27 cellular contexts compared by ENCODE assay signal in the genomic region with DNA sequence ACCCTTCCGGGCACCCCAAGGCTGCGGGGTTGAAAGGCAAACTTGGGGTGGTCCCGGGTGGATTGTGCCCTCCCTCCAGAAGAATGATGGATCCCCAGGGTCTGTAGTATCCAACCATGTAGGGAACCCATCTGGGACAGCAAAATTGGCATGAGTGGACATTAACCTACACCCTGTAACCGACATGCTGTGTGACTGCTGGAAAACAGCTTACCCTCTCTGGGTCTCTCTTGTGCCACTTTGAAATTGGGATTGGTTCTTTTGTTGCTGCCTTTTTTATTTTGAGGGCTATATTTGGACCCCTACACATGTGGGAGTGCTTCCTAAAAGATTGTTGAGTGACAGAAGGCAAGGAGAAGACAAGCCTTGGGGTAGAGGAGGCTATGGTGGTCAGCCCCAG. TPM values are rescaled to one million over a fixed set of nuclear protein-coding genes. Genes with fewer than 3 reads are reported as not detected.
DNase-seq lines count a peak whose midpoint lies in the region; ATAC-seq, FAIRE-seq and TF ChIP-seq lines count a peak whose summit lies in the region.
"Had no signal": no experiment of that assay in that cellular context is flagged by ENCODE, and none has a peak within 500 bp of the region (broad histone marks: within the 10 kb centered on the region; RNA-seq: fewer than 3 reads in every experiment).

No MANE protein-coding gene starts in this region.

- peak; percentile 68 for FAIRE-seq in bronchial epithelial cell (lab: Jason Lieb, UNC)
- FAIRE-seq: A204.1, G401.6, GM12891, GM19239 had no signal

- TF ChIP-seq CTCF in Panc1 (IDR thresholded peaks at IDR 0.05) (no peak), RWPE1 (conservative IDR thresholded peaks at IDR 0.05; ENCODE audit: low read depth) (no peak), bronchial epithelial cell (IDR thresholded peaks at IDR 0.05; ENCODE audit: insufficient read depth, low read length, severe bottlenecking) (no peak)

- no peak overlapping the region for H2BK120ac ChIP-seq in neuronal stem cell (ENCODE audit: low read depth, low read length)

- no CpG with 5 or more reads among the region's 4 CpGs for WGBS in neuronal stem cell (ENCODE audit: extremely low coverage in 2 of 2, insufficient read length in 2 of 2, insufficient replicate concordance in 1 of 2), 2 donors

- no peak for DNase-seq in Panc1 (ENCODE audit: low read depth, low spot score)
- no peak for DNase-seq in RWPE1 (ENCODE audit: low spot score)
- no peak for DNase-seq in bronchial epithelial cell (ENCODE audit: low read depth)
- no peak for DNase-seq in neuronal stem cell (ENCODE audit: low spot score)
- no peak for DNase-seq in DMS79 (lab: John Stamatoyannopoulos, UW)
- no peak for DNase-seq in erythroblast (lab: John Stamatoyannopoulos, UW)
- no peak for DNase-seq in NCI-H187 (lab: John Stamatoyannopoulos, UW)
- DNase-seq: 8988T; ACHN; BE2C; C1 segment of cervical spinal cord; CD4-positive, alpha-beta memory T cell; CD4-positive, CD25-positive, alpha-beta regulatory T cell; CD8-positive, alpha-beta memory T cell; COR-L47; DMS 273 treated with DMSO at 0.1 percent for 48 hours; DMS153; DMS53; DMS79 treated with DMSO at 0.1 percent for 48 hours; GF-D8 had no signal

- no peak overlapping the region for H3K4me3 ChIP-seq in Panc1 (ENCODE audit: low read depth in 2 of 2, low read length in 2 of 2)
- no peak overlapping the region for H3K4me3 ChIP-seq in bronchial epithelial cell (ENCODE audit: low read depth, low read length)
- H3K4me3 ChIP-seq in neuronal stem cell (ENCODE audit: low read length in 2 of 2), result no peak overlapping the region
- H3K4me3 ChIP-seq: BLaER1 had no signal

- POLR2A ChIA-PET in Panc1 (lab: Charles Lee), result no interaction called here
- POLR2A ChIA-PET in RWPE1 (lab: Yijun Ruan, JAX; ENCODE audit: low non-redundant PET), result no interaction called here

- in situ Hi-C loops in Panc1 (cut with HindIII; ENCODE audit: low pct_unique_long_range_greater_than_20kb, low sequenced_read_pairs), result no loop called here

- TF ChIP-seq POLR2A in erythroblast (IDR thresholded peaks at IDR 0.05; ENCODE audit: low read length), result no peak

- H3K9me3 ChIP-seq in Panc1 (ENCODE audit: control insufficient read depth, insufficient read depth, low read depth, low read length), result no peaks in the 10 kb centered on the region
- no peaks in the 10 kb centered on the region for H3K9me3 ChIP-seq in neuronal stem cell (replicated peaks in 1 of 2; ENCODE audit: control insufficient read depth in 2 of 2, insufficient read depth in 1 of 2, low read depth in 1 of 2, low read length in 2 of 2)
- H3K9me3 ChIP-seq: BE2C, BLaER1 had no signal

- H2BK12ac ChIP-seq in neuronal stem cell (ENCODE audit: low read length), result no peak overlapping the region

- H3K4me1 ChIP-seq in Panc1 (ENCODE audit: control insufficient read depth, insufficient read depth, low read length) (peaks cover 29% of the 10 kb centered on the region), neuronal stem cell (ENCODE audit: control insufficient read depth in 2 of 2, insufficient read depth in 1 of 2, low read depth in 1 of 2, low read length in 2 of 2) (no peaks in the 10 kb centered on the region)
- H3K4me1 ChIP-seq: BE2C, BLaER1 had no signal

- H3K9ac ChIP-seq in neuronal stem cell (ENCODE audit: low read depth, low read length, poor library complexity), result peak overlapping the region; percentile 50
- H3K9ac ChIP-seq: BLaER1 had no signal

- intact Hi-C loops in Panc1 (cut with micrococcal nuclease; ENCODE audit: unreplicated experiment), result no loop called here

- no peak overlapping the region for H4K8ac ChIP-seq in neuronal stem cell (ENCODE audit: low read depth, low read length)

- H2AFZ ChIP-seq in neuronal stem cell (ENCODE audit: low read length), result no peak overlapping the region

- H3K23ac ChIP-seq in neuronal stem cell (ENCODE audit: low read depth, low read length, poor library complexity), result no peak overlapping the region

- no TSS peak for BruUV-seq in Panc1 (replicated peaks; lab: Mats Ljungman, UMichigan)

- peak overlapping the region; percentile 65 for H3K18ac ChIP-seq in neuronal stem cell (ENCODE audit: low read length)

- H3K27me3 ChIP-seq in Panc1 (ENCODE audit: control insufficient read depth, insufficient read depth, low read length), result no peaks in the 10 kb centered on the region
- H3K27me3 ChIP-seq in bronchial epithelial cell (ENCODE audit: control insufficient read depth, insufficient read depth, low read length), result no peaks in the 10 kb centered on the region
- peaks cover 0 to 23% (median 0%) of the 10 kb centered on the region in 3 experiments for H3K27me3 ChIP-seq in neuronal stem cell (ENCODE audit: control insufficient read depth in 3 of 3, insufficient read depth in 3 of 3, low read depth in 1 of 3, low read length in 3 of 3)
- H3K27me3 ChIP-seq: BE2C, BLaER1 had no signal

- peak overlapping the region; percentile 15 for H2BK5ac ChIP-seq in neuronal stem cell (ENCODE audit: low read length)

- no peak overlapping the region for H3K4ac ChIP-seq in neuronal stem cell (ENCODE audit: low read length)

- H3K36me3 ChIP-seq in Panc1 (ENCODE audit: control insufficient read depth, insufficient read depth, low read length) (no peaks in the 10 kb centered on the region), bronchial epithelial cell (ENCODE audit: control insufficient read depth, insufficient read depth, low read length) (no peaks in the 10 kb centered on the region), neuronal stem cell (replicated peaks in 1 of 2; ENCODE audit: control insufficient read depth in 2 of 2, insufficient read depth in 2 of 2, low read length in 2 of 2) (no peaks in the 10 kb centered on the region)
- H3K36me3 ChIP-seq: BE2C, BLaER1 had no signal

- no peak overlapping the region for H3K14ac ChIP-seq in neuronal stem cell (ENCODE audit: low read length)

- no peak overlapping the region for H4K91ac ChIP-seq in neuronal stem cell (ENCODE audit: low read depth, low read length, poor library complexity)

- no peak overlapping the region for H2BK15ac ChIP-seq in neuronal stem cell (ENCODE audit: low read length)

- CTCF ChIA-PET in Panc1 (lab: Charles Lee), result interaction anchor here (1.1 kb wide), 1 partner anchor 89 kb away, joined by 3 read pairs; no protein-coding TSS in a partner anchor
- CTCF ChIA-PET in RWPE1 (lab: Yijun Ruan, JAX), result interaction anchor here (1.0 kb wide), 1 partner anchor 9 kb away, joined by 3 read pairs; no protein-coding TSS in a partner anchor

- H3K27ac ChIP-seq in Panc1 (ENCODE audit: low read length) (peak overlapping the region; percentile 82), RWPE1 (peak overlapping the region; percentile 100), neuronal stem cell (replicated peaks; ENCODE audit: low read length) (no peak overlapping the region)
- H3K27ac ChIP-seq: BLaER1 had no signal

- no peak for ATAC-seq in Panc1

- H2AK5ac ChIP-seq in neuronal stem cell (ENCODE audit: low read depth, low read length), result peak overlapping the region; percentile 13

- no peak overlapping the region for H3K4me2 ChIP-seq in neuronal stem cell (ENCODE audit: insufficient read depth, low read length, poor library complexity, severe bottlenecking)
- H3K4me2 ChIP-seq: BLaER1 had no signal

- no peaks in the 10 kb centered on the region for H3K79me1 ChIP-seq in neuronal stem cell (ENCODE audit: low read depth, low read length)

RNA-seq across cellular contexts. Expression of gene PADI1, which starts 19.5 kb away (rescaled TPM):
- total RNA-seq in Panc1 (2021; ENCODE audit: unreplicated experiment) (2.3 TPM), bronchial epithelial cell (11.8 and 32.8 TPM in 2 replicates)
- 2.6 TPM for polyA plus RNA-seq in Panc1 (2012; ENCODE audit: insufficient read length)
- polyA plus RNA-seq in neuronal stem cell (2013, experiment 1 of 2), result 0.18 TPM
- 0.11 TPM for polyA plus RNA-seq in neuronal stem cell (2013, experiment 2 of 2)
- total RNA-seq: CD4-positive, alpha-beta memory T cell; CD4-positive, CD25-positive, alpha-beta regulatory T cell; CD8-positive, alpha-beta memory T cell had no signal
- polyA plus RNA-seq: AG04450; CD14-positive monocyte; CD4-positive, alpha-beta memory T cell; CD4-positive, CD25-positive, alpha-beta regulatory T cell; CD8-positive, alpha-beta memory T cell had no signal

RNA-seq across cellular contexts. Expression of gene PADI3, which starts 24.5 kb away (rescaled TPM):
- 3.4 TPM for total RNA-seq in Panc1 (2021; ENCODE audit: unreplicated experiment)
- 4.4 TPM for polyA plus RNA-seq in Panc1 (2012; ENCODE audit: insufficient read length)
- 0.26 and 0.38 TPM in 2 replicates for total RNA-seq in bronchial epithelial cell
- 0.38 TPM for polyA plus RNA-seq in neuronal stem cell (2013, experiment 1 of 2)
- polyA plus RNA-seq in neuronal stem cell (2013, experiment 2 of 2), result 0.36 TPM
- total RNA-seq: CD4-positive, alpha-beta memory T cell; CD4-positive, CD25-positive, alpha-beta regulatory T cell; CD8-positive, alpha-beta memory T cell had no signal
- polyA plus RNA-seq: CD14-positive monocyte; CD4-positive, alpha-beta memory T cell; CD4-positive, CD25-positive, alpha-beta regulatory T cell; CD8-positive, alpha-beta memory T cell had no signal
